In the genomic region with DNA sequence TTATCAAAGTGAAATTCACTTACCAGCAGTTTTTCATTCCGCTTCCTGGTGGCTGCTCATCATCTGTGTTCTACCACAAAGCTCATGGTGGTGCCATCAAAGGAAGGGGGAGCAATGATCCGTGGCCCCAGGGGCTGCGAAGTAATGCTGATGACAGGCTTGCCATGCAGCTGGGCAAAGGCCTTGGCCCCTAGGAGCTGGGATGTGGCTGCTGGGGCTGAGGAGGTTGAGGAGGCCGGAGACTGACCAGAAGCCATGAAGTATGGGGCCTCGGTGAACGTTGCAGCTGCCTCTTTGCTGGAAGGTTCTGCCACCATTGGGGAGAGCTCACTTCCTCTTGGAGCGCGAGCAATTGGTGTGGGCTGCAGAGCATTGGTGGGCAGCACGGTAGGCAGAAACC, we compare ENCODE assay signal across 2 cellular contexts.
TF ChIP-seq lines count a peak whose summit lies in the region.

No MANE protein-coding gene starts in this region.

TF ChIP-seq in IMR-90, 13 proteins besides CTCF, POLR2A, EP300 and RAD21:
- TF ChIP-seq NFE2L2 (IDR thresholded peaks at IDR 0.05; ENCODE audit: low read depth, low read length) (no peak), RCOR1 (IDR thresholded peaks at IDR 0.05; ENCODE audit: insufficient replicate concordance, low read length) (no peak), CHD1 (IDR thresholded peaks at IDR 0.05; ENCODE audit: low read depth, low read length) (no peak), RFX5 (IDR thresholded peaks at IDR 0.05; ENCODE audit: low read depth, low read length) (no peak), MXI1 (IDR thresholded peaks at IDR 0.05; ENCODE audit: borderline replicate concordance, low read depth, low read length) (no peak), MAFK (IDR thresholded peaks at IDR 0.05; ENCODE audit: low read depth, low read length) (no peak), MAZ (IDR thresholded peaks at IDR 0.05; ENCODE audit: borderline replicate concordance, low read depth, low read length) (no peak), BHLHE40 (IDR thresholded peaks at IDR 0.05; ENCODE audit: low read depth, low read length) (no peak), SMC3 (IDR thresholded peaks at IDR 0.05; ENCODE audit: low read depth, low read length) (no peak), CEBPB (IDR thresholded peaks at IDR 0.05; ENCODE audit: low read depth, low read length) (no peak), FOS (IDR thresholded peaks at IDR 0.05; ENCODE audit: low read depth, low read length) (no peak)
- TF ChIP-seq, protein P1, sequence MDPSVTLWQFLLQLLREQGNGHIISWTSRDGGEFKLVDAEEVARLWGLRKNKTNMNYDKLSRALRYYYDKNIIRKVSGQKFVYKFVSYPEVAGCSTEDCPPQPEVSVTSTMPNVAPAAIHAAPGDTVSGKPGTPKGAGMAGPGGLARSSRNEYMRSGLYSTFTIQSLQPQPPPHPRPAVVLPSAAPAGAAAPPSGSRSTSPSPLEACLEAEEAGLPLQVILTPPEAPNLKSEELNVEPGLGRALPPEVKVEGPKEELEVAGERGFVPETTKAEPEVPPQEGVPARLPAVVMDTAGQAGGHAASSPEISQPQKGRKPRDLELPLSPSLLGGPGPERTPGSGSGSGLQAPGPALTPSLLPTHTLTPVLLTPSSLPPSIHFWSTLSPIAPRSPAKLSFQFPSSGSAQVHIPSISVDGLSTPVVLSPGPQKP (IDR thresholded peaks at IDR 0.05; ENCODE audit: borderline replicate concordance, low read depth, low read length), result no peak
- TF ChIP-seq, protein P2, sequence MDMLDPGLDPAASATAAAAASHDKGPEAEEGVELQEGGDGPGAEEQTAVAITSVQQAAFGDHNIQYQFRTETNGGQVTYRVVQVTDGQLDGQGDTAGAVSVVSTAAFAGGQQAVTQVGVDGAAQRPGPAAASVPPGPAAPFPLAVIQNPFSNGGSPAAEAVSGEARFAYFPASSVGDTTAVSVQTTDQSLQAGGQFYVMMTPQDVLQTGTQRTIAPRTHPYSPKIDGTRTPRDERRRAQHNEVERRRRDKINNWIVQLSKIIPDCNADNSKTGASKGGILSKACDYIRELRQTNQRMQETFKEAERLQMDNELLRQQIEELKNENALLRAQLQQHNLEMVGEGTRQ (IDR thresholded peaks at IDR 0.05; ENCODE audit: low read depth, low read length), result no peak
TF ChIP-seq in IMR-90: peak in this region for 0.

TF ChIP-seq in GM12878, 131 proteins besides CTCF, POLR2A, EP300 and RAD21:
- TF ChIP-seq MYB (IDR thresholded peaks at IDR 0.05; ENCODE audit: borderline replicate concordance, low read depth, low read length), result no peak
- TF ChIP-seq, protein P3, sequence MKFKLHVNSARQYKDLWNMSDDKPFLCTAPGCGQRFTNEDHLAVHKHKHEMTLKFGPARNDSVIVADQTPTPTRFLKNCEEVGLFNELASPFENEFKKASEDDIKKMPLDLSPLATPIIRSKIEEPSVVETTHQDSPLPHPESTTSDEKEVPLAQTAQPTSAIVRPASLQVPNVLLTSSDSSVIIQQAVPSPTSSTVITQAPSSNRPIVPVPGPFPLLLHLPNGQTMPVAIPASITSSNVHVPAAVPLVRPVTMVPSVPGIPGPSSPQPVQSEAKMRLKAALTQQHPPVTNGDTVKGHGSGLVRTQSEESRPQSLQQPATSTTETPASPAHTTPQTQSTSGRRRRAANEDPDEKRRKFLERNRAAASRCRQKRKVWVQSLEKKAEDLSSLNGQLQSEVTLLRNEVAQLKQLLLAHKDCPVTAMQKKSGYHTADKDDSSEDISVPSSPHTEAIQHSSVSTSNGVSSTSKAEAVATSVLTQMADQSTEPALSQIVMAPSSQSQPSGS (IDR thresholded peaks at IDR 0.05; ENCODE audit: low read length), result no peak
- TF ChIP-seq STAT1 (conservative IDR thresholded peaks at IDR 0.05), result no peak
- no peak for TF ChIP-seq HDAC2 (IDR thresholded peaks at IDR 0.05)
- TF ChIP-seq, protein P2 (IDR thresholded peaks at IDR 0.05; ENCODE audit: borderline replicate concordance, low read depth, low read length), result no peak
- no peak for TF ChIP-seq ZNF384 (IDR thresholded peaks at IDR 0.05; ENCODE audit: borderline replicate concordance, low read depth, low read length)
